In the genomic region with DNA sequence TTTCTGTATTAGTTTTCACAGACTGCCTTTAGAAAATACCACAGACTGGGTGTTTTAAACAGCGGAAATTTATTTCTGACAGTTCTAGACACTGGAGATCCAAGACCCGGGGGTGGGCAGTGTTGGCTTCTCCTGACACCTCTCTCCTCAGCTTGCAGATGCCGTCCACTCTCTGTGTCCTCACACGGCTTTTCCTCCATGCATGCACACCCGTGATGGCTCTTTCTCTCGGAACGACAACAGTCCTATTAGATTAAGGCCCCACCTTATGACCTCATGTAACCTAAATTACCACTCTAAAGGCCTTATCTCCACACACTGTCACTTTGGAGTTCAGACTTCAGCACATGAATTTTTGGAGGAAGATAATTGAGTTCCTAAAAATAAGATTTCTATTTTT, we compare ENCODE assay signal across 23 cellular contexts.
"Had no signal": no experiment of that assay in that cellular context is flagged by ENCODE, and none has a peak within 500 bp of the region (broad histone marks: within the 10 kb centered on the region; RNA-seq: fewer than 3 reads in every experiment).

No MANE protein-coding gene starts in this region.

- H3K27me3 Mint-ChIP-seq: memory B cell; natural killer cell treated with Interleukin-12 subunit alpha and Interleukin-12 subunit beta and Interleukin-15 and Interleukin-18, amount 100 ng/mL, for 72 hours; progenitor cell of endocrine pancreas; stimulated activated naive B cell treated with anti-CD40 and anti-IgM and Interleukin-4, amounts not matched to agents 10 μg/mL and 1 μg/mL and 100 μg/mL, for 72 hours; stimulated activated naive CD8-positive, alpha-beta T cell treated with anti-CD3 and anti-CD28 coated beads, Interleukin-15, amount 100 ng/mL, for 72 hours had no signal

- H3K9me3 ChIP-seq: lower lobe of right lung, ovary, sigmoid colon, testis, tibial nerve, upper lobe of right lung, vagina had no signal

- H3K27ac Mint-ChIP-seq: memory B cell; mesothelial cell of epicardium; natural killer cell treated with Interleukin-12 subunit alpha and Interleukin-12 subunit beta and Interleukin-15 and Interleukin-18, amount 100 ng/mL, for 72 hours; neural progenitor cell; progenitor cell of endocrine pancreas; stimulated activated naive B cell treated with anti-CD40 and anti-IgM and Interleukin-4, amounts not matched to agents 10 μg/mL and 1 μg/mL and 100 μg/mL, for 72 hours had no signal

- H3K9me3 Mint-ChIP-seq: memory B cell; mesothelial cell of epicardium; neural progenitor cell; stimulated activated naive CD8-positive, alpha-beta T cell treated with anti-CD3 and anti-CD28 coated beads, Interleukin-15, amount 100 ng/mL, for 72 hours had no signal

- H3K4me2 ChIP-seq: neural progenitor cell had no signal

- H3K4me1 Mint-ChIP-seq: memory B cell; neural progenitor cell; stimulated activated naive B cell treated with anti-CD40 and anti-IgM and Interleukin-4, amounts not matched to agents 10 μg/mL and 1 μg/mL and 100 μg/mL, for 72 hours; stimulated activated naive CD8-positive, alpha-beta T cell treated with anti-CD3 and anti-CD28 coated beads, Interleukin-15, amount 100 ng/mL, for 72 hours had no signal

- H3K27ac ChIP-seq: epithelial cell of prostate, foreskin keratinocyte, lower lobe of right lung, neural progenitor cell, ovary, sigmoid colon, skin epidermis, testis, tibial nerve, upper lobe of right lung, vagina had no signal

- H3K36me3 ChIP-seq: lower lobe of right lung, neural progenitor cell, ovary, sigmoid colon, tibial nerve, upper lobe of right lung, vagina had no signal

- DNase-seq: effector memory CD4-positive, alpha-beta T cell; foreskin keratinocyte; hippocampal formation; lower lobe of right lung; nucleus accumbens; ovary; sigmoid colon; stimulated activated CD4-positive, alpha-beta T cell treated with anti-CD3 and anti-CD28 coated beads, Interleukin-2, amount 100 ng/mL, for 24 hours; stimulated activated CD4-positive, alpha-beta T cell treated with anti-CD3 and anti-CD28 coated beads, Interleukin-4, amount 100 ng/mL, for 4 hours; stimulated activated naive B cell treated with anti-CD40 and anti-IgM and Interleukin-4, amounts not matched to agents 10 μg/mL and 1 μg/mL and 100 μg/mL, for 72 hours; stimulated activated naive CD8-positive, alpha-beta T cell treated with anti-CD3 and anti-CD28 coated beads, Interleukin-15, amount 100 ng/mL, for 72 hours; testis; upper lobe of right lung had no signal

- H3K4me3 ChIP-seq: lower lobe of right lung, neural progenitor cell, ovary, sigmoid colon, skin epidermis, testis, tibial nerve, upper lobe of right lung, vagina had no signal

- H3K27me3 ChIP-seq: foreskin keratinocyte, neural progenitor cell, ovary, sigmoid colon, testis, tibial nerve, upper lobe of right lung, vagina had no signal

- H3K36me3 Mint-ChIP-seq: memory B cell; mesothelial cell of epicardium; natural killer cell treated with Interleukin-12 subunit alpha and Interleukin-12 subunit beta and Interleukin-15 and Interleukin-18, amount 100 ng/mL, for 72 hours; neural progenitor cell; stimulated activated naive B cell treated with anti-CD40 and anti-IgM and Interleukin-4, amounts not matched to agents 10 μg/mL and 1 μg/mL and 100 μg/mL, for 72 hours had no signal

- H3K4me1 ChIP-seq: foreskin keratinocyte, lower lobe of right lung, neural progenitor cell, testis, upper lobe of right lung, vagina had no signal

- ATAC-seq: foreskin keratinocyte; left lobe of liver; lower lobe of right lung; natural killer cell treated with Interleukin-12 subunit alpha and Interleukin-12 subunit beta and Interleukin-15 and Interleukin-18, amount 100 ng/mL, for 72 hours; stimulated activated naive B cell treated with anti-CD40 and anti-IgM and Interleukin-4, amounts not matched to agents 10 μg/mL and 1 μg/mL and 100 μg/mL, for 72 hours; stimulated activated naive CD8-positive, alpha-beta T cell treated with anti-CD3 and anti-CD28 coated beads, Interleukin-15, amount 100 ng/mL, for 72 hours; upper lobe of right lung had no signal

- H2AFZ ChIP-seq: neural progenitor cell had no signal

- H3K4me3 Mint-ChIP-seq: memory B cell; mesothelial cell of epicardium; natural killer cell treated with Interleukin-12 subunit alpha and Interleukin-12 subunit beta and Interleukin-15 and Interleukin-18, amount 100 ng/mL, for 72 hours; neural progenitor cell; stimulated activated naive B cell treated with anti-CD40 and anti-IgM and Interleukin-4, amounts not matched to agents 10 μg/mL and 1 μg/mL and 100 μg/mL, for 72 hours; stimulated activated naive CD8-positive, alpha-beta T cell treated with anti-CD3 and anti-CD28 coated beads, Interleukin-15, amount 100 ng/mL, for 72 hours had no signal
